ENCODE assay signal across 21 cellular contexts in genomic region chr9:81823672-81824554, GRCh38.
A peak's percentile ranks its signal among the peaks of the same experiment; 100 is the strongest.
DNase-seq lines count a peak whose midpoint lies in the region; ATAC-seq, FAIRE-seq and TF ChIP-seq lines count a peak whose summit lies in the region.
"Had no signal": no experiment of that assay in that cellular context is flagged by ENCODE, and none has a peak within 500 bp of the region (broad histone marks: within the 10 kb centered on the region; RNA-seq: fewer than 3 reads in every experiment).

No MANE protein-coding gene starts in this region.

- TF ChIP-seq CTCF in A549 (IDR thresholded peaks at IDR 0.05) = no peak
- no peak for TF ChIP-seq CTCF in bronchial epithelial cell (IDR thresholded peaks at IDR 0.05; ENCODE audit: insufficient read depth, low read length, severe bottlenecking)
- TF ChIP-seq CTCF in liver (IDR thresholded peaks at IDR 0.05; ENCODE audit: low read depth, low read length, missing input control) = no peak
- no peak for TF ChIP-seq CTCF in stomach (IDR thresholded peaks at IDR 0.05)

- ATAC-seq in A549 (no peak), HG03097 (IDR thresholded peaks at IDR 0.05; ENCODE audit: low FRiP score, unreplicated experiment) (no peak)
- ATAC-seq: heart right ventricle; naive thymus-derived CD8-positive, alpha-beta T cell had no signal

- H3K4me1 ChIP-seq in A549 (peaks cover 15% of the 10 kb centered on the region), liver (ENCODE audit: control insufficient read depth in 4 of 4, insufficient read depth in 4 of 4, low read length in 3 of 4) (peaks cover 3 to 23% (median 16%) of the 10 kb centered on the region in 4 donors), stomach (peaks cover 0 to 18% (median 13%) of the 10 kb centered on the region in 4 donors), small intestine (ENCODE audit: control insufficient read depth in 2 of 2, insufficient read depth in 1 of 2, low read depth in 1 of 2, low read length in 1 of 2) (no peaks in the 10 kb centered on the region)

- TF ChIP-seq POLR2A in A549 (IDR thresholded peaks at IDR 0.05; ENCODE audit: low read length) = no peak
- TF ChIP-seq POLR2A in stomach (IDR thresholded peaks at IDR 0.05) = no peak

- no peaks in the 10 kb centered on the region for H3K36me3 ChIP-seq in bronchial epithelial cell (ENCODE audit: control insufficient read depth, insufficient read depth, low read length)
- H3K36me3 ChIP-seq in liver (ENCODE audit: control insufficient read depth in 4 of 4, insufficient read depth in 3 of 4, low read depth in 1 of 4, low read length in 3 of 4) = no peaks in the 10 kb centered on the region
- H3K36me3 ChIP-seq in stomach = no peaks in the 10 kb centered on the region
- no peaks in the 10 kb centered on the region for H3K36me3 ChIP-seq in small intestine (ENCODE audit: control insufficient read depth in 2 of 2, insufficient read depth in 2 of 2, low read length in 2 of 2)
- H3K36me3 ChIP-seq: heart right ventricle, vagina had no signal

- H3K27ac ChIP-seq in A549 (no peak overlapping the region), liver (ENCODE audit: low read depth in 1 of 2, low read length in 2 of 2) (no peak overlapping the region), stomach (no peak overlapping the region), small intestine (ENCODE audit: low read depth in 1 of 2, low read length in 1 of 2) (no peak overlapping the region)
- H3K27ac ChIP-seq: C4-2B, heart right ventricle, vagina had no signal

- WGBS in A549 (ENCODE audit: missing lambda C conversion rate) = 89% methylated on average over 11 of the region's 11 CpGs
- 52% methylated on average over 11 of the region's 11 CpGs for WGBS in liver
- 76 to 92% (median 89%) methylated on average over 11 of the region's 11 CpGs for WGBS in stomach, 5 donors
- WGBS in small intestine, 3 donors = 83 to 89% (median 84%) methylated on average over 11 of the region's 11 CpGs

- DNase-seq in A549 (ENCODE audit: low read depth in 1 of 2, low spot score in 1 of 2) (no peak), NCI-H2171 (lab: John Stamatoyannopoulos, UW) (peak; percentile 6), bronchial epithelial cell (ENCODE audit: low read depth) (peak; percentile 23), stomach (no peak), small intestine (no peak)
- DNase-seq in activated T-cell treated with anti-CD3 and anti-CD28 coated beads, Interleukin-2, amount 50 U/mL, for 1 hour = no peak
- DNase-seq: activated CD4-positive, alpha-beta T cell treated with anti-CD3 and anti-CD28 coated beads, Interleukin-2, amount 50 U/mL, for 4 hours; activated naive CD4-positive, alpha-beta T cell; cerebellar nuclear complex; heart right ventricle; mammary epithelial cell; naive thymus-derived CD8-positive, alpha-beta T cell; NCI-H2029; NCI-H748 treated with DMSO at 0.1 percent for 48 hours; OCI-M1; stimulated activated CD4-positive, alpha-beta T cell treated with anti-CD3 and anti-CD28 coated beads, Interleukin-4, amount 100 ng/mL, for 24 hours had no signal

- no peaks in the 10 kb centered on the region for H3K27me3 ChIP-seq in bronchial epithelial cell (ENCODE audit: control insufficient read depth, insufficient read depth, low read length)
- H3K27me3 ChIP-seq in liver (ENCODE audit: control insufficient read depth in 4 of 4, insufficient read depth in 4 of 4, low read length in 3 of 4) = no peaks in the 10 kb centered on the region
- H3K27me3 ChIP-seq in stomach = no peaks in the 10 kb centered on the region
- no peaks in the 10 kb centered on the region for H3K27me3 ChIP-seq in small intestine (ENCODE audit: control insufficient read depth in 2 of 2, insufficient read depth in 2 of 2, low read length in 2 of 2)
- H3K27me3 ChIP-seq: vagina had no signal

- H3K4me2 ChIP-seq in A549 = no peak overlapping the region
- H3K4me2 ChIP-seq: smooth muscle cell had no signal

- FAIRE-seq in A549 (lab: Jason Lieb, UNC) (peak; percentile 18), bronchial epithelial cell (lab: Jason Lieb, UNC) (no peak), small intestine (lab: Jason Lieb, UNC) (no peak)

- POLR2A ChIA-PET in A549 (lab: Yijun Ruan, JAX) = no interaction called here

- no peaks in the 10 kb centered on the region for H3K9me3 ChIP-seq in A549
- H3K9me3 ChIP-seq in liver (ENCODE audit: control insufficient read depth in 4 of 4, low read length in 3 of 4) = no peaks in the 10 kb centered on the region
- H3K9me3 ChIP-seq in stomach = no peaks in the 10 kb centered on the region
- H3K9me3 ChIP-seq in small intestine (ENCODE audit: control insufficient read depth, low read depth) = no peaks in the 10 kb centered on the region
- H3K9me3 ChIP-seq: heart right ventricle, vagina had no signal

- intact Hi-C loops in stomach (cut with DNase I; ENCODE audit: low total_unique reads) = no loop called here

- TF ChIP-seq RAD21 in A549 (conservative IDR thresholded peaks at IDR 0.05 in 1 of 2, IDR thresholded peaks at IDR 0.05 in 1 of 2) (no peak), liver (IDR thresholded peaks at IDR 0.05) (peak; percentile 20 to 51)

- no peak for TF ChIP-seq EP300 in A549 (IDR thresholded peaks at IDR 0.05)
- TF ChIP-seq EP300 in stomach (IDR thresholded peaks at IDR 0.05) = no peak

- H3K4me3 ChIP-seq in A549 (no peak overlapping the region), bronchial epithelial cell (ENCODE audit: low read depth, low read length) (no peak overlapping the region), liver (ENCODE audit: low read depth in 1 of 3, low read length in 3 of 3) (peak overlapping the region in 2 of 3 donors; percentile 27 to 36), stomach (no peak overlapping the region), small intestine (ENCODE audit: low read depth in 1 of 2, low read length in 2 of 2) (no peak overlapping the region)
- H3K4me3 ChIP-seq: heart right ventricle, smooth muscle cell, vagina had no signal

- H3K9ac ChIP-seq in liver (ENCODE audit: low read depth in 1 of 2, low read length in 2 of 2) = no peak overlapping the region

- CTCF ChIA-PET in A549 (lab: Yijun Ruan, JAX) = interaction anchor here (0.6 kb wide), 1 partner anchor 303 kb away, joined by 3 read pairs; no protein-coding TSS in a partner anchor

TF ChIP-seq in A549, 52 proteins besides CTCF, POLR2A, EP300 and RAD21:
- TF ChIP-seq MAZ (IDR thresholded peaks at IDR 0.05; ENCODE audit: borderline replicate concordance, low read depth, low read length) (no peak), USF2 (IDR thresholded peaks at IDR 0.05) (peak; percentile 45)

TF ChIP-seq in liver, 16 proteins besides CTCF, POLR2A, EP300 and RAD21 (continues in another document):
- no peak for TF ChIP-seq FOXA2 (IDR thresholded peaks at IDR 0.05)
- no peak for TF ChIP-seq EGR1 (IDR thresholded peaks at IDR 0.05; ENCODE audit: low read depth in 2 of 2)
- TF ChIP-seq YY1 (IDR thresholded peaks at IDR 0.05) = peak; percentile 31
- TF ChIP-seq GABPA (IDR thresholded peaks at IDR 0.05 in 1 of 2, conservative IDR thresholded peaks at IDR 0.05 in 1 of 2) = no peak
- peak in 1 of 2 donors; percentile 61 for TF ChIP-seq RXRA (IDR thresholded peaks at IDR 0.05)
- no peak for TF ChIP-seq NR2F2 (IDR thresholded peaks at IDR 0.05)
- TF ChIP-seq FOXA1 (IDR thresholded peaks at IDR 0.05) = no peak
- TF ChIP-seq HNF4G (IDR thresholded peaks at IDR 0.05) = peak; percentile 59
- peak; percentile 16 for TF ChIP-seq MAX (IDR thresholded peaks at IDR 0.05)
- TF ChIP-seq SP1 (IDR thresholded peaks at IDR 0.05) = peak; percentile 53
- no peak for TF ChIP-seq ZBTB33 (IDR thresholded peaks at IDR 0.05)
- no peak for TF ChIP-seq JUND (IDR thresholded peaks at IDR 0.05)
- no peak for TF ChIP-seq REST (IDR thresholded peaks at IDR 0.05)

Comparison
In these comparisons a context has a peak if more than half of its experiments do, and no peak if none do; other contexts are left out.
1. DNase-seq: peak in NCI-H2171 (single experiment) and bronchial epithelial cell (single experiment); none in A549 (0 of 2), stomach (single experiment), small intestine (single experiment) and activated T-cell treated with anti-CD3 and anti-CD28 coated beads, Interleukin-2, amount 50 U/mL, for 1 hour (single experiment).
2. H3K4me3 ChIP-seq: peak in liver (2 of 3); none in A549 (single experiment), bronchial epithelial cell (single experiment), stomach (0 of 4) and small intestine (0 of 2).